ENCODE assay signal across 18 cellular contexts in the genomic region with DNA sequence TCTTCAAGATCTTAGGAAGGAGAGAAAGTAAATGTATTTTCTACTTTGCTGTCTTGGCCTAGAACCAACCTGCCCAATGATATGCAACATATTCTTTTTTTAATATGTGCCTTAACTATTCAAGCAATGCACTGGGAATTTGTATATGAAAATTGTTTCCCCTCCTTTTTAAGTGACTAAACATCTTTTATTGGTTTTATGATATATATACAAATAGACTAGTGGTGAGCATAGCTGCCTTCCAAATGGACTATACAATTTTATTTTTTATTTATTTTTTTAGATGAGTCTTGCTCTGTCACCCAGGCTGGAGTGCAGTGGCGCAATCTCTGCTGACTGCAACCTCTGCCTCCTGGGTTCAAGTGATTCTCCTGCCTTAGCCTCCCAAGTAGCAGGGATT.
"Had no signal": no experiment of that assay in that cellular context is flagged by ENCODE, and none has a peak within 500 bp of the region (broad histone marks: within the 10 kb centered on the region; RNA-seq: fewer than 3 reads in every experiment).

No MANE protein-coding gene starts in this region.

- H3K27me3 ChIP-seq: dorsolateral prefrontal cortex, heart right ventricle, ovary, stomach had no signal

- ATAC-seq: heart right ventricle; left lobe of liver; mucosa of descending colon; naive thymus-derived CD8-positive, alpha-beta T cell; right cardiac atrium had no signal

- H3K9me3 Mint-ChIP-seq: naive thymus-derived CD8-positive, alpha-beta T cell; type B pancreatic cell had no signal

- H3K36me3 ChIP-seq: ovary, stomach had no signal

- H3K36me3 Mint-ChIP-seq: naive thymus-derived CD8-positive, alpha-beta T cell had no signal

- H3K27ac ChIP-seq: coronary artery, heart right ventricle, ovary had no signal

- H3K9me3 ChIP-seq: heart right ventricle, mucosa of descending colon, ovary, stomach had no signal

- DNase-seq: dorsolateral prefrontal cortex; effector CD8-positive, alpha-beta T cell; heart right ventricle; hypothalamus; kidney glomerular epithelial cell; mammary epithelial cell; mucosa of descending colon; naive thymus-derived CD8-positive, alpha-beta T cell; ovary; right cardiac atrium; small intestine; stimulated activated CD4-positive, alpha-beta T cell treated with anti-CD3 and anti-CD28 coated beads, Interleukin-12 subunit alpha, Interleukin-12 subunit beta, amount 100 ng/mL, for 4 hours; stimulated activated naive CD4-positive, alpha-beta T cell; stomach; substantia nigra had no signal

- H3K4me3 ChIP-seq: coronary artery, dorsolateral prefrontal cortex, heart right ventricle, mucosa of descending colon, ovary, stomach had no signal

- H3K4me3 Mint-ChIP-seq: naive thymus-derived CD8-positive, alpha-beta T cell; type B pancreatic cell had no signal

- H3K27ac Mint-ChIP-seq: type B pancreatic cell had no signal

- H3K27me3 Mint-ChIP-seq: naive thymus-derived CD8-positive, alpha-beta T cell; type B pancreatic cell had no signal
